ENCODE assay signal across 8 cellular contexts in genomic region chr1:119948342-119949214, GRCh38. TPM values are rescaled to one million over a fixed set of nuclear protein-coding genes. Genes with fewer than 3 reads are reported as not detected.
DNase-seq lines count a peak whose midpoint lies in the region; ATAC-seq and TF ChIP-seq lines count a peak whose summit lies in the region.

No MANE protein-coding gene starts in this region.

- 43 to 45% (median 44%) methylated on average over 6 of the region's 6 CpGs for WGBS in psoas muscle, 3 donors

- H3K27ac ChIP-seq in CD8-positive, alpha-beta T cell (ENCODE audit: low read depth, low read length): no peak overlapping the region
- H3K27ac ChIP-seq in psoas muscle (no peak overlapping the region), uterus (no peak overlapping the region)

- H3K4me1 ChIP-seq in CD8-positive, alpha-beta T cell (ENCODE audit: insufficient read depth, low read length): no peaks in the 10 kb centered on the region
- no peaks in the 10 kb centered on the region for H3K4me1 ChIP-seq in psoas muscle
- peaks cover 0 to 3% of the 10 kb centered on the region in 2 donors for H3K4me1 ChIP-seq in uterus

- no peak overlapping the region for H3K27ac Mint-ChIP-seq in CD8-positive, alpha-beta T cell

- no peaks in the 10 kb centered on the region for H3K9me3 ChIP-seq in CD8-positive, alpha-beta T cell (ENCODE audit: low read length)
- no peaks in the 10 kb centered on the region for H3K9me3 ChIP-seq in psoas muscle
- no peaks in the 10 kb centered on the region for H3K9me3 ChIP-seq in uterus

- no peaks in the 10 kb centered on the region for H3K27me3 Mint-ChIP-seq in CD8-positive, alpha-beta T cell (ENCODE audit: low read depth)

- no peaks in the 10 kb centered on the region for H3K4me1 Mint-ChIP-seq in CD8-positive, alpha-beta T cell (ENCODE audit: low read depth)

- no peak overlapping the region for H3K4me3 ChIP-seq in CD8-positive, alpha-beta T cell (ENCODE audit: low read depth, low read length)
- H3K4me3 ChIP-seq in psoas muscle (no peak overlapping the region), uterus (no peak overlapping the region)

- peak; percentile 39 to 76 (median 66) for DNase-seq in CD8-positive, alpha-beta T cell
- DNase-seq in NCI-H1092 treated with DMSO at 0.1 percent for 48 hours (lab: John Stamatoyannopoulos, UW): peak; percentile 70
- DNase-seq in SKM-1 (lab: John Stamatoyannopoulos, UW; ENCODE audit: unreplicated experiment): peak; percentile 64
- peak; percentile 77 for DNase-seq in activated naive CD4-positive, alpha-beta T cell treated with anti-CD3 and anti-CD28 coated beads, Interleukin-2, amount 50 U/mL, for 16 hours
- peak; percentile 86 for DNase-seq in cardiac septum (ENCODE audit: low spot score)
- peak; percentile 79 to 84 for DNase-seq in psoas muscle
- peak; percentile 81 to 84 for DNase-seq in uterus

- H3K9me3 Mint-ChIP-seq in CD8-positive, alpha-beta T cell: no peaks in the 10 kb centered on the region

- CTCF ChIA-PET in CD8-positive, alpha-beta T cell (lab: Charles Lee): interaction anchor here (0.7 to 3.3 kb wide), 17 partner anchors 9 to 227 kb away, joined by 3 to 15 read pairs (median 3); partner anchors contain the start of gene SEC22B

- ATAC-seq in CD8-positive, alpha-beta T cell: peak; percentile 56
- peak; percentile 56 for ATAC-seq in GM21786 (IDR thresholded peaks at IDR 0.05; ENCODE audit: unreplicated experiment)
- peak; percentile 77 to 94 (median 82) for ATAC-seq in psoas muscle

- H3K36me3 Mint-ChIP-seq in CD8-positive, alpha-beta T cell: peaks cover 62% of the 10 kb centered on the region

- H3K36me3 ChIP-seq in CD8-positive, alpha-beta T cell (ENCODE audit: insufficient read depth, low read length): peaks cover 11% of the 10 kb centered on the region
- H3K36me3 ChIP-seq in psoas muscle (ENCODE audit: insufficient read depth in 1 of 2, low read depth in 1 of 2) (peaks cover 0 to 56% of the 10 kb centered on the region in 2 donors), uterus (no peaks in the 10 kb centered on the region)

- POLR2A ChIA-PET in CD8-positive, alpha-beta T cell (lab: Charles Lee): no interaction called here

- intact Hi-C loops in CD8-positive, alpha-beta T cell (cut with DNase I, micrococcal nuclease): loop anchor here in 1 of 2 experiments (10.0 kb wide), 1 partner anchor 196 kb away; no protein-coding TSS in a partner anchor
- intact Hi-C loops in cardiac septum (cut with DNase I) (loop anchor here (5.0 kb wide), 1 partner anchor 76 kb away; no protein-coding TSS in a partner anchor), psoas muscle (cut with DNase I) (no loop called here), uterus (cut with DNase I; ENCODE audit: low total_unique reads) (no loop called here)

- H3K4me3 Mint-ChIP-seq in CD8-positive, alpha-beta T cell: no peak overlapping the region

- no peaks in the 10 kb centered on the region for H3K27me3 ChIP-seq in CD8-positive, alpha-beta T cell (ENCODE audit: insufficient read depth, low read length)
- no peaks in the 10 kb centered on the region for H3K27me3 ChIP-seq in psoas muscle (ENCODE audit: insufficient read depth in 3 of 3, low read length in 2 of 3)
- H3K27me3 ChIP-seq in uterus: no peaks in the 10 kb centered on the region

- TF ChIP-seq POLR2A in uterus (IDR thresholded peaks at IDR 0.05): no peak

- peak; percentile 60 for TF ChIP-seq CTCF in CD8-positive, alpha-beta T cell (IDR thresholded peaks at IDR 0.05)
- TF ChIP-seq CTCF in psoas muscle (IDR thresholded peaks at IDR 0.05): peak; percentile 75
- TF ChIP-seq CTCF in uterus (IDR thresholded peaks at IDR 0.05): peak; percentile 73 to 84 (median 79)

RNA-seq across cellular contexts. Expression of gene ADAM30, which starts 52.3 kb away (rescaled TPM):
- not detected for total RNA-seq in CD8-positive, alpha-beta T cell
- 0.11 TPM for total RNA-seq in cardiac septum
- total RNA-seq in psoas muscle: not detected
- not detected for polyA plus RNA-seq in psoas muscle
- not detected for total RNA-seq in uterus
